Comparison of ENCODE assay signal across 12 cellular contexts in genomic region chr11:78351979-78352731, GRCh38.
DNase-seq lines count a peak whose midpoint lies in the region; ATAC-seq and TF ChIP-seq lines count a peak whose summit lies in the region.
"Had no signal": no experiment of that assay in that cellular context is flagged by ENCODE, and none has a peak within 500 bp of the region (broad histone marks: within the 10 kb centered on the region; RNA-seq: fewer than 3 reads in every experiment).

No MANE protein-coding gene starts in this region.

- no peak overlapping the region for H3K9ac ChIP-seq in neural cell (ENCODE audit: low read length)

- no peak for TF ChIP-seq CTCF in neural cell (IDR thresholded peaks at IDR 0.05; ENCODE audit: poor library complexity, severe bottlenecking)

- H3K79me2 ChIP-seq in neural cell (replicated peaks; ENCODE audit: insufficient read depth, low read length): peaks cover 30% of the 10 kb centered on the region

- H3K27ac ChIP-seq in cingulate gyrus (ENCODE audit: low read depth, low read length): peak overlapping the region; percentile 60
- H3K27ac ChIP-seq in neural cell (ENCODE audit: low read length): peak overlapping the region; percentile 75

- H3K27me3 Mint-ChIP-seq in IgD-negative memory B cell: no peaks in the 10 kb centered on the region
- H3K27me3 Mint-ChIP-seq: activated CD4-positive, alpha-beta memory T cell treated with anti-CD3 and anti-CD28 coated beads, Interleukin-2, amount 10 ng/mL, durations not matched to agents 7 days and 5 days; naive B cell had no signal

- H4K20me1 ChIP-seq in neural cell (ENCODE audit: insufficient read depth): no peaks in the 10 kb centered on the region

- no peak for TF ChIP-seq EP300 in neural cell (conservative IDR thresholded peaks at IDR 0.05; ENCODE audit: poor library complexity, severe bottlenecking)

- H3K4me3 ChIP-seq in neural cell (ENCODE audit: low read length): no peak overlapping the region

- peaks cover 40 to 58% (median 45%) of the 10 kb centered on the region in 3 donors for H3K4me1 Mint-ChIP-seq in IgD-negative memory B cell

- DNase-seq in A172 (ENCODE audit: low spot score) (peak; percentile 85), mesenteric fat pad (ENCODE audit: low spot score) (no peak)
- no peak for DNase-seq in stimulated activated CD4-positive, alpha-beta T cell treated with anti-CD3 and anti-CD28 coated beads, Interleukin-4, amount 100 ng/mL, for 4 hours
- DNase-seq: activated CD4-positive, alpha-beta memory T cell treated with anti-CD3 and anti-CD28 coated beads, Interleukin-2, amount 10 ng/mL, durations not matched to agents 7 days and 5 days; cerebellar nuclear complex; naive B cell had no signal

- peak overlapping the region in 2 of 3 donors; percentile 38 to 68 for H3K27ac Mint-ChIP-seq in IgD-negative memory B cell
- H3K27ac Mint-ChIP-seq: activated CD4-positive, alpha-beta memory T cell treated with anti-CD3 and anti-CD28 coated beads, Interleukin-2, amount 10 ng/mL, durations not matched to agents 7 days and 5 days had no signal

- H3K9me2 ChIP-seq in neural cell (ENCODE audit: insufficient read depth, low read length): no peaks in the 10 kb centered on the region

- ATAC-seq in GM18868 (IDR thresholded peaks at IDR 0.05; ENCODE audit: unreplicated experiment): no peak
- no peak for ATAC-seq in HG03039 (IDR thresholded peaks at IDR 0.05; ENCODE audit: unreplicated experiment)
- ATAC-seq: HCT116 had no signal

- no peak overlapping the region for H3K4me2 ChIP-seq in neural cell (ENCODE audit: low read length)

- H2AFZ ChIP-seq in neural cell (ENCODE audit: low read depth, low read length): no peak overlapping the region

- H3F3A ChIP-seq in neural cell (ENCODE audit: insufficient read depth, low read length, poor library complexity, severe bottlenecking): peaks cover 3% of the 10 kb centered on the region

- H3K9me3 Mint-ChIP-seq in IgD-negative memory B cell: no peaks in the 10 kb centered on the region

- no peaks in the 10 kb centered on the region for H3K36me3 Mint-ChIP-seq in IgD-negative memory B cell
- H3K36me3 Mint-ChIP-seq: naive B cell had no signal

- H3K27me3 ChIP-seq in neural cell (ENCODE audit: insufficient read depth, low read depth, low read length): no peaks in the 10 kb centered on the region

- H3K36me3 ChIP-seq in neural cell (ENCODE audit: insufficient read depth, low read length): no peaks in the 10 kb centered on the region

- H3K4me3 Mint-ChIP-seq in IgD-negative memory B cell: no peak overlapping the region
- H3K4me3 Mint-ChIP-seq: activated CD4-positive, alpha-beta memory T cell treated with anti-CD3 and anti-CD28 coated beads, Interleukin-2, amount 10 ng/mL, durations not matched to agents 7 days and 5 days had no signal

- H3K9me3 ChIP-seq in neural cell (ENCODE audit: low read length): no peaks in the 10 kb centered on the region

- no peak for TF ChIP-seq RAD21 in neural cell (conservative IDR thresholded peaks at IDR 0.05)

TF ChIP-seq in neural cell, 6 proteins besides CTCF, POLR2A, EP300 and RAD21:
- TF ChIP-seq POLR2AphosphoS5 (IDR thresholded peaks at IDR 0.05) (no peak), MXI1 (conservative IDR thresholded peaks at IDR 0.05; ENCODE audit: poor library complexity, severe bottlenecking) (no peak), REST (IDR thresholded peaks at IDR 0.05; ENCODE audit: borderline replicate concordance) (no peak), TAF1 (IDR thresholded peaks at IDR 0.05; ENCODE audit: low read depth) (no peak), EZH2 (IDR thresholded peaks at IDR 0.05; ENCODE audit: borderline replicate concordance, insufficient read depth, low read length, poor library complexity, severe bottlenecking) (no peak), SMC3 (conservative IDR thresholded peaks at IDR 0.05; ENCODE audit: poor library complexity) (no peak)
